11 cellular contexts compared by ENCODE assay signal in the genomic region with DNA sequence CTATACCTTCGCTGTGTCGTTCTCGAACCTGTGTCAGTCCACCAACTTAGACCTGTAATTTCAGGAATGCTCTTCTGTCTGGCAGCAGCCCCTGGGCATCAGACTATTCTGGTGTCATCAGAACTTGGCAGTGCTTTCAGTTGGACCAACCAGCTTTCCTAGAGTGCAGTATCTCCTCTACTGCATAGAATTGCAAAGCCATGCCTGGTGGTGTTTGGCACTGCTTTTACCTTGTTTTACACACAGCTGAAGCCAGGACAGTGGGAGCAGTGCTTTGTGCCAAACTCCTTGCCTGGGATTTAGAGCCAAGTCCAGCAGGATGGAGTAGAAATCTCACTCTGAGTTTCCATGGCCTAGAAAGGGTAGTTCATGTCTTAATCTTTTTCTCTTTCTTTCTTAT. TPM values are rescaled to one million over a fixed set of nuclear protein-coding genes. Genes with fewer than 3 reads are reported as not detected.
DNase-seq lines count a peak whose midpoint lies in the region; ATAC-seq, FAIRE-seq and TF ChIP-seq lines count a peak whose summit lies in the region.
"Had no signal": no experiment of that assay in that cellular context is flagged by ENCODE, and none has a peak within 500 bp of the region (broad histone marks: within the 10 kb centered on the region; RNA-seq: fewer than 3 reads in every experiment).

No MANE protein-coding gene starts in this region.

- intact Hi-C loops in kidney (cut with DNase I), result loop anchor here (5.0 kb wide), 1 partner anchor 72 kb away; no protein-coding TSS in a partner anchor
- intact Hi-C loops in aorta (cut with DNase I), result loop anchor here in 1 of 2 donors (2.0 kb wide), 1 partner anchor 73 kb away; no protein-coding TSS in a partner anchor

- ATAC-seq in HG02973 (IDR thresholded peaks at IDR 0.05; ENCODE audit: unreplicated experiment) (no peak), GM18498 (IDR thresholded peaks at IDR 0.05; ENCODE audit: unreplicated experiment) (no peak), aorta (ENCODE audit: low FRiP score) (no peak)
- ATAC-seq: stimulated activated memory B cell treated with anti-CD40 and anti-IgM and Interleukin-4, amounts not matched to agents 10 μg/mL and 1 μg/mL and 100 μg/mL, for 72 hours had no signal

- H3K36me3 Mint-ChIP-seq in IgD-negative memory B cell, result no peaks in the 10 kb centered on the region
- H3K36me3 Mint-ChIP-seq: stimulated activated memory B cell treated with anti-CD40 and anti-IgM and Interleukin-4, amounts not matched to agents 10 μg/mL and 1 μg/mL and 100 μg/mL, for 72 hours had no signal

- H3K4me1 ChIP-seq in kidney (ENCODE audit: control insufficient read depth in 1 of 2, insufficient read depth in 1 of 2, low read depth in 1 of 2, low read length in 2 of 2) (peaks cover 4 to 10% of the 10 kb centered on the region in 2 donors), skeletal muscle tissue (ENCODE audit: control insufficient read depth in 3 of 3, insufficient read depth in 3 of 3, low read length in 3 of 3) (peaks cover 22 to 30% (median 26%) of the 10 kb centered on the region in 3 donors), aorta (ENCODE audit: control insufficient read depth in 1 of 2, insufficient read depth in 2 of 2, low read length in 2 of 2) (peaks cover 0 to 2% of the 10 kb centered on the region in 2 donors)

- H3K27me3 ChIP-seq in skeletal muscle tissue (ENCODE audit: control insufficient read depth in 3 of 3, insufficient read depth in 3 of 3, low read length in 3 of 3) (no peaks in the 10 kb centered on the region), aorta (ENCODE audit: control insufficient read depth in 1 of 2, insufficient read depth in 2 of 2, low read length in 1 of 2) (no peaks in the 10 kb centered on the region)

- WGBS in aorta, 2 donors, result 65 to 69% methylated on average over 3 of the region's 3 CpGs

- H3K4me3 Mint-ChIP-seq in IgD-negative memory B cell, result peak overlapping the region in 3 of 4 donors; percentile 18 to 84 (median 37)

- no peak for TF ChIP-seq CTCF in cardiac fibroblast (IDR thresholded peaks at IDR 0.05; ENCODE audit: low read depth, low read length)
- TF ChIP-seq CTCF in kidney (IDR thresholded peaks at IDR 0.05; ENCODE audit: borderline replicate concordance, extremely low read depth, insufficient read depth), result no peak

- H3K9me3 ChIP-seq in kidney (ENCODE audit: control insufficient read depth in 1 of 2, low read length in 2 of 2), result no peaks in the 10 kb centered on the region
- H3K9me3 ChIP-seq in skeletal muscle tissue (ENCODE audit: control insufficient read depth in 3 of 3, low read length in 3 of 3), result no peaks in the 10 kb centered on the region
- no peaks in the 10 kb centered on the region for H3K9me3 ChIP-seq in aorta (ENCODE audit: control insufficient read depth, low read length)

- H3K4me1 Mint-ChIP-seq in IgD-negative memory B cell, result peaks cover 6 to 9% (median 9%) of the 10 kb centered on the region in 3 donors

- no peaks in the 10 kb centered on the region for H3K9me3 Mint-ChIP-seq in IgD-negative memory B cell
- H3K9me3 Mint-ChIP-seq: stimulated activated memory B cell treated with anti-CD40 and anti-IgM and Interleukin-4, amounts not matched to agents 10 μg/mL and 1 μg/mL and 100 μg/mL, for 72 hours had no signal

- peaks cover 9% of the 10 kb centered on the region for H3K27me3 Mint-ChIP-seq in IgD-negative memory B cell
- H3K27me3 Mint-ChIP-seq: stimulated activated memory B cell treated with anti-CD40 and anti-IgM and Interleukin-4, amounts not matched to agents 10 μg/mL and 1 μg/mL and 100 μg/mL, for 72 hours had no signal

- H3K9ac ChIP-seq in kidney (ENCODE audit: low read length in 2 of 2), result peak overlapping the region in 1 of 2 donors; percentile 83
- peak overlapping the region in 2 of 3 donors; percentile 25 to 77 for H3K9ac ChIP-seq in skeletal muscle tissue (ENCODE audit: low read depth in 1 of 3, low read length in 3 of 3)

- H3K36me3 ChIP-seq in kidney (ENCODE audit: control insufficient read depth in 1 of 2, insufficient read depth in 2 of 2, low read length in 2 of 2) (no peaks in the 10 kb centered on the region), skeletal muscle tissue (ENCODE audit: control insufficient read depth in 3 of 3, insufficient read depth in 3 of 3, low read length in 3 of 3) (no peaks in the 10 kb centered on the region), aorta (ENCODE audit: control insufficient read depth in 1 of 2, insufficient read depth in 2 of 2, low read length in 1 of 2) (no peaks in the 10 kb centered on the region)

- H3K27ac ChIP-seq in kidney (ENCODE audit: low read depth in 2 of 2, low read length in 2 of 2), result no peak overlapping the region
- no peak overlapping the region for H3K27ac ChIP-seq in skeletal muscle tissue (ENCODE audit: low read depth, low read length)
- no peak overlapping the region for H3K27ac ChIP-seq in aorta (ENCODE audit: low read depth in 1 of 2, low read length in 2 of 2)

- DNase-seq in cardiac fibroblast (ENCODE audit: low read depth in 2 of 2), result peak in 1 of 2 donors; percentile 29
- no peak for DNase-seq in kidney
- no peak for DNase-seq in NCI-H526 (lab: John Stamatoyannopoulos, UW)
- no peak for DNase-seq in aorta
- DNase-seq: hypothalamus had no signal

- no peak for FAIRE-seq in kidney (lab: Jason Lieb, UNC)
- FAIRE-seq: bronchial epithelial cell had no signal

- H3K4me3 ChIP-seq in cardiac fibroblast (replicated peaks in 1 of 2; ENCODE audit: low read depth in 2 of 2, low read length in 2 of 2) (peak overlapping the region; percentile 64 to 68), kidney (ENCODE audit: low read length in 2 of 2) (peak overlapping the region; percentile 85), skeletal muscle tissue (ENCODE audit: low read length in 3 of 3) (peak overlapping the region; percentile 66 to 88 (median 83)), aorta (ENCODE audit: low read length in 2 of 2) (no peak overlapping the region)

- H3K27ac Mint-ChIP-seq in IgD-negative memory B cell, result no peak overlapping the region
- H3K27ac Mint-ChIP-seq: stimulated activated memory B cell treated with anti-CD40 and anti-IgM and Interleukin-4, amounts not matched to agents 10 μg/mL and 1 μg/mL and 100 μg/mL, for 72 hours had no signal

RNA-seq across cellular contexts. Expression of a gene that starts 1.5 kb away (rescaled TPM):
- polyA plus RNA-seq in IgD-negative memory B cell (0.29 TPM), kidney (ENCODE audit: insufficient read depth, low read depth, low replicate concordance) (7.1 TPM), aorta (1 to 10 TPM in 1 of 2 donors, under 1 TPM in 1; 0.38 to 7.6 TPM)
- total RNA-seq in kidney (17.0 TPM), skeletal muscle tissue (7.3 TPM), aorta (10 to 100 TPM; 14.6 to 15.4 TPM)

RNA-seq across cellular contexts. Expression of a gene that starts 57.6 kb away (rescaled TPM):
- polyA plus RNA-seq in IgD-negative memory B cell (21.9 TPM), kidney (ENCODE audit: insufficient read depth, low read depth, low replicate concordance) (1.6 TPM), aorta (1 to 10 TPM; 2.1 to 8.0 TPM)
- total RNA-seq in kidney (3.7 TPM), skeletal muscle tissue (1.0 TPM), aorta (1 to 10 TPM; 2.6 to 3.2 TPM)

Comparison
In these comparisons a context has a peak if more than half of its experiments do, and no peak if none do; other contexts are left out.
1. H3K4me3 ChIP-seq: peak in cardiac fibroblast (2 of 2), kidney (2 of 2) and skeletal muscle tissue (3 of 3); none in aorta (0 of 2).